ENCODE assay signal across 8 cellular contexts in the genomic region with DNA sequence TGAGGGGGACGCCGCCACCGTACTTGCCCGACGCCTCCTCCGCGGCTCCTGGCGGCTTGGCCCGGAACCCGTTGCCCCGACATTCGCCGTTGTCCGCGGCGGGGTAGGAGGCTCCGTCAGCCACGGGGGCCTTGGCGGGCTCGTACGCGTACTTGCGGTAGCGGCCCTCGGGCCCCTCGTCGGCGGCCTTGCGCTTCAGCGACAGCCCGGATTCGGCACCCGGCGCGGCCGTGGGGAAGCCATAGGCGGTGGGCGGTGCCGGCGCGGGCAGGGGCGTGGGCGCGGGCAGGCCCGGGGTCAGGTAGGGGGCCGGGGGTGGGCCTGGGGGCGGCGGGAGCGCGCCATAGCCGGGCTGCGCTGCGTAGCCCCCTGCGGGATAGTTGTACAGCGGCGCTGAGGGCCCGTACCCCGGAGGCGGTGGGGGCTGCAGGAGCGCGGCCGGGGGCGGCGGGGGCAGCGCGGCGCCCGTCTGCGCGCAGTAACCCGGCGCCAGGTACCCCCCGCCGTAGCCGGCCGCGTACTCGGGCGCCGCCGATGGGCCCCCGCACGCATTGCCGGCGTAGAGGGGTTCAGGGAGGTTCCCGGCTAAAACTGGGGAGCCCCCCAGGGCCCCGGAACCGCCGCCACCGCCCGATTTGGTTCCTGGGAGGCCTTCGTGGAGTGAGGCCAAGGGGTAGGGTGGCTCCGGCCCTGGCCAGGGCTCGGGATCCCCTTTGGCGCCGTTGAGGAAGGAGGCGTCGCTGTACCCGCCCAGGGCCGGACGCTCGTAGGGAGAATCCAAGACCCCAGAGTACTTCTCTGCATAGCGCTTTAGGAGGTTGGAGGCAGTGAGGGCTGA. TPM values are rescaled to one million over a fixed set of nuclear protein-coding genes. Genes with fewer than 3 reads are reported as not detected.
A peak's percentile ranks its signal among the peaks of the same experiment; 100 is the strongest.
DNase-seq lines count a peak whose midpoint lies in the region; ATAC-seq, FAIRE-seq and TF ChIP-seq lines count a peak whose summit lies in the region.

No MANE protein-coding gene starts in this region.

- H3K9me3 ChIP-seq in SK-N-MC (ENCODE audit: low read depth, low read length) (no peaks in the 10 kb centered on the region), H1 (ENCODE audit: insufficient read depth in 2 of 2, low read depth in 1 of 2, low read length in 1 of 2) (no peaks in the 10 kb centered on the region), pancreas (no peaks in the 10 kb centered on the region)

- H3K14ac ChIP-seq in H1 (ENCODE audit: insufficient read length) = no peak overlapping the region

- peak overlapping the region; percentile 73 to 93 for H3K4me2 ChIP-seq in H1 (ENCODE audit: insufficient read depth in 1 of 2, low read depth in 2 of 2, low read length in 2 of 2)

- H2BK15ac ChIP-seq in H1 (ENCODE audit: low read length) = no peak overlapping the region

- TF ChIP-seq EP300 in H1 (IDR thresholded peaks at IDR 0.05; ENCODE audit: borderline replicate concordance in 1 of 2, low read depth in 2 of 2, low read length in 2 of 2) = no peak

- no peak overlapping the region for H2AK5ac ChIP-seq in H1 (ENCODE audit: low read depth, low read length)

- H3K56ac ChIP-seq in H1 (replicated peaks; ENCODE audit: insufficient read length, low read depth, low read length) = peak overlapping the region; percentile 20

- H4K5ac ChIP-seq in H1 (ENCODE audit: insufficient read length, low read depth, low read length) = peak overlapping the region; percentile 62

- CTCF ChIA-PET in H1 (lab: Charles Lee; ENCODE audit: partially characterized antibody) = interaction anchor here (0.7 to 9.0 kb wide), 16 partner anchors 9 to 73 kb away, joined by 3 to 139 read pairs (median 5); no protein-coding TSS in a partner anchor

- peak overlapping the region; percentile 83 for H3K18ac ChIP-seq in H1 (ENCODE audit: extremely low read depth, low read length)

- intact Hi-C loops in pancreas (cut with DNase I) = loop anchor here in 1 of 3 donors (10.0 kb wide), 1 partner anchor 397 kb away; a partner anchor contains a TSS

- H3K4me3 ChIP-seq in SK-N-MC (peak overlapping the region; percentile 87), H1 (ENCODE audit: extremely low read depth in 1 of 4, insufficient read depth in 2 of 4, low read depth in 3 of 4, low read length in 4 of 4) (peak overlapping the region; percentile 63 to 80 (median 76)), pancreas (peak overlapping the region; percentile 31 to 53 (median 43))

- H4K8ac ChIP-seq in H1 (ENCODE audit: extremely low read depth, insufficient read depth, low read length) = peak overlapping the region; percentile 87

- H2BK12ac ChIP-seq in H1 (ENCODE audit: low read depth, low read length) = no peak overlapping the region

- peaks cover 0 to 24% (median 20%) of the 10 kb centered on the region in 4 experiments; a peak in 5 of 7 replicates for H3K27me3 ChIP-seq in H1 (replicated peaks in 1 of 4; ENCODE audit: control insufficient read depth in 3 of 4, extremely low read depth in 1 of 4, insufficient read depth in 3 of 4, low read length in 3 of 4)
- H3K27me3 ChIP-seq in pancreas = no peaks in the 10 kb centered on the region

- 17% methylated on average over 28 of the region's 103 CpGs; no CpG with 5 or more reads in 1 of the 2 experiments for WGBS in H1 (ENCODE audit: extremely low coverage in 1 of 2, insufficient coverage in 1 of 2, insufficient read length in 1 of 2, insufficient replicate concordance in 2 of 2, low coverage in 1 of 2, low lambda C conversion rate in 2 of 2, missing lambda C conversion rate in 1 of 2), 2 experiments
- WGBS in pancreas, 2 donors = 61 to 63% methylated on average over 78 to 103 of the region's 103 CpGs

- TF ChIP-seq RAD21 in H1 (IDR thresholded peaks at IDR 0.05 in 1 of 2, conservative IDR thresholded peaks at IDR 0.05 in 1 of 2; ENCODE audit: low read depth in 2 of 2, low read length in 2 of 2) = no peak; a peak in 1 of 4 replicates

- H4K20me1 ChIP-seq in H1 (replicated peaks in 1 of 2; ENCODE audit: control insufficient read depth in 1 of 2, insufficient read depth in 2 of 2, low read length in 2 of 2) = peaks cover 0 to 8% of the 10 kb centered on the region in 2 experiments

- H3K23ac ChIP-seq in H1 (ENCODE audit: insufficient read length) = no peak overlapping the region

- H4K91ac ChIP-seq in H1 (replicated peaks; ENCODE audit: insufficient read length, low read length) = peak overlapping the region; percentile 53

- H2BK20ac ChIP-seq in H1 (ENCODE audit: low read length) = no peak overlapping the region

- peak overlapping the region; percentile 80 for H3K9ac ChIP-seq in SK-N-MC (ENCODE audit: insufficient read length)
- H3K9ac ChIP-seq in H1 (replicated peaks in 1 of 4; ENCODE audit: extremely low read depth in 1 of 4, low read depth in 3 of 4, low read length in 3 of 4) = peak overlapping the region in 3 of 4 experiments; percentile 38 to 76 (median 72); a peak in 5 of 7 replicates

- H3K36me3 ChIP-seq in SK-N-MC (ENCODE audit: insufficient read depth, low read length) (no peaks in the 10 kb centered on the region), H1 (ENCODE audit: control insufficient read depth in 2 of 4, insufficient read depth in 4 of 4, low read length in 3 of 4) (no peaks in the 10 kb centered on the region; a peak in 1 of 8 replicates), pancreas (no peaks in the 10 kb centered on the region)

- no peaks in the 10 kb centered on the region for H3K79me2 ChIP-seq in H1 (ENCODE audit: control insufficient read depth in 1 of 2, insufficient read depth in 2 of 2, low read length in 2 of 2)

- no peak overlapping the region for H3K4ac ChIP-seq in H1 (replicated peaks; ENCODE audit: insufficient read length, low read depth, low read length)

- peaks cover 10% of the 10 kb centered on the region; the same call in 1 of the 2 replicates for H3K23me2 ChIP-seq in H1 (ENCODE audit: low read depth, low read length)

- POLR2A ChIA-PET in H1 (lab: Charles Lee; ENCODE audit: partially characterized antibody) = interaction anchor here (0.8 to 2.9 kb wide), 11 partner anchors 8 to 68 kb away, joined by 3 to 12 read pairs (median 5); no protein-coding TSS in a partner anchor

- DNase-seq in SK-N-MC (ENCODE audit: low read depth, low spot score) = no peak
- DNase-seq in H1 (ENCODE audit: low read depth in 1 of 2, low spot score in 2 of 2) = peak in 1 of 2 experiments; percentile 77
- peak in 4 of 6 donors; percentile 30 to 85 (median 54) for DNase-seq in pancreas
- DNase-seq in SK-N-DZ (ENCODE audit: low spot score) = no peak
- DNase-seq in glomerular visceral epithelial cell (ENCODE audit: extremely low spot score) = no peak
- no peak for DNase-seq in NCI-H526 treated with DMSO at 0.1 percent for 48 hours (lab: John Stamatoyannopoulos, UW)
- DNase-seq in NCI-H748 treated with DMSO at 0.1 percent for 48 hours (lab: John Stamatoyannopoulos, UW) = no peak

- TF ChIP-seq POLR2A in H1 (IDR thresholded peaks at IDR 0.05; ENCODE audit: control extremely low read depth in 1 of 2, low read depth in 2 of 2, low read length in 2 of 2) = no peak

- TF ChIP-seq CTCF in C4-2B (conservative IDR thresholded peaks at IDR 0.05) (no peak), H1 (IDR thresholded peaks at IDR 0.05; ENCODE audit: control extremely low read depth in 1 of 3, insufficient read depth in 1 of 3, low read depth in 1 of 3, low read length in 3 of 3) (peak in 2 of 3 experiments; percentile 20 to 24; a peak in 3 of 4 replicates), pancreas (IDR thresholded peaks at IDR 0.05) (no peak)

- no peak for ATAC-seq in pancreas

- FAIRE-seq in H1 (lab: Jason Lieb, UNC) = no peak
- FAIRE-seq in pancreas (lab: Jason Lieb, UNC) = no peak

- H2AFZ ChIP-seq in H1 (ENCODE audit: low read length) = no peak overlapping the region; the same call in 1 of the 2 replicates

- no peaks in the 10 kb centered on the region; the same call in 1 of the 2 replicates for H3K79me1 ChIP-seq in H1 (ENCODE audit: low read depth, low read length)

- H2BK120ac ChIP-seq in H1 (replicated peaks; ENCODE audit: low read depth, low read length) = no peak overlapping the region

- H3K4me1 ChIP-seq in H1 (replicated peaks in 1 of 4; ENCODE audit: control insufficient read depth in 3 of 4, insufficient read depth in 4 of 4, low read length in 3 of 4) (peaks cover 0 to 12% (median 8%) of the 10 kb centered on the region in 4 experiments; a peak in 6 of 7 replicates), pancreas (no peaks in the 10 kb centered on the region)

- peak overlapping the region; percentile 52; the same call in 1 of the 2 replicates for H2BK5ac ChIP-seq in H1 (ENCODE audit: low read depth, low read length)

- H3K27ac ChIP-seq in C4-2B (peak overlapping the region; percentile 79), SK-N-MC (no peak overlapping the region), H1 (ENCODE audit: low read depth, low read length) (peak overlapping the region; percentile 70; the same call in 1 of the 2 replicates), pancreas (peak overlapping the region in 2 of 4 donors; percentile 55 to 82)

TF ChIP-seq in H1, 55 proteins besides CTCF, POLR2A, EP300 and RAD21:
- TF ChIP-seq ZNF274 (IDR thresholded peaks at IDR 0.05; ENCODE audit: borderline replicate concordance, extremely low read depth, low read length) (no peak), GABPA (IDR thresholded peaks at IDR 0.05; ENCODE audit: borderline replicate concordance, insufficient read depth, low read length) (0 out of 2 replicates have a peak, but pooled peaks have one; percentile 17), CREB1 (IDR thresholded peaks at IDR 0.05) (0 out of 2 replicates have a peak, but pooled peaks have one; percentile 5), CHD2 (IDR thresholded peaks at IDR 0.05; ENCODE audit: low read length) (no peak), POLR2AphosphoS5 (IDR thresholded peaks at IDR 0.05; ENCODE audit: low read depth, low read length) (no peak), RXRA (IDR thresholded peaks at IDR 0.05; ENCODE audit: insufficient read depth, low read depth, low read length) (no peak)

RNA-seq across cellular contexts. Expression of a gene that starts 26.9 kb away (rescaled TPM):
- total RNA-seq in H1 (2021; fragmentation: NEBNext Ultra II Directional; extraction: Animal tissue kit (Norgen Biotek cat#: 25700)) = 6.5 and 7.5 TPM in 2 replicates
- polyA plus RNA-seq in H1 (2011; rRNA removed) (7.1 and 10.9 TPM in 2 replicates), pancreas (under 1 TPM; 0.15 to 0.21 TPM)
- 6.7 TPM for polyA plus RNA-seq in H1 (2011; cell fraction: cytosol; rRNA removed)
- 12.7 TPM for polyA plus RNA-seq in H1 (2011; cell fraction: nucleus; rRNA removed)
- 4.7 to 5.7 TPM (median 5.2 TPM) in 4 replicates for polyA plus RNA-seq in H1 (2012, experiment 1 of 2)
- polyA plus RNA-seq in H1 (2012, experiment 2 of 2) = 4.7 TPM
- polyA plus RNA-seq in H1 (2013, experiment 1 of 2) = 2.7 TPM
- polyA plus RNA-seq in H1 (2013, experiment 2 of 2) = 2.2 TPM
- polyA minus RNA-seq in H1 (2011; rRNA and poly(A)+ RNA removed) = 3.0 and 6.3 TPM in 2 replicates
- polyA minus RNA-seq in H1 (2011; cell fraction: cytosol; rRNA and poly(A)+ RNA removed) = 7.0 TPM
- polyA minus RNA-seq in H1 (2011; cell fraction: nucleus; rRNA and poly(A)+ RNA removed) = 11.2 TPM
- total RNA-seq in pancreas = under 1 TPM; 0.09 to 0.47 (median 0.14) TPM
- 4.9 and 6.4 TPM in 2 replicates for polyA plus RNA-seq in SK-N-DZ (2014; cell fraction: cytosol; rRNA removed)
- polyA plus RNA-seq in SK-N-DZ (2014; cell fraction: nucleus; rRNA removed) = 6.0 and 7.1 TPM in 2 replicates

Comparison
In these comparisons a context has a peak if more than half of its experiments do, and no peak if none do; other contexts are left out.
1. CTCF ChIP-seq: peak in H1 (2 of 3); none in C4-2B (single experiment) and pancreas (0 of 4).
2. DNase-seq: peak in pancreas (4 of 6); none in SK-N-MC (single experiment), SK-N-DZ (single experiment), glomerular visceral epithelial cell (single experiment), NCI-H526 treated with DMSO at 0.1 percent for 48 hours (single experiment) and NCI-H748 treated with DMSO at 0.1 percent for 48 hours (single experiment).
3. Peak in every context shown above with its lines, with median percentiles within 50 percentile points of each other: H3K4me3 ChIP-seq.